Comparison of ENCODE assay signal across 8 cellular contexts in the genomic region with DNA sequence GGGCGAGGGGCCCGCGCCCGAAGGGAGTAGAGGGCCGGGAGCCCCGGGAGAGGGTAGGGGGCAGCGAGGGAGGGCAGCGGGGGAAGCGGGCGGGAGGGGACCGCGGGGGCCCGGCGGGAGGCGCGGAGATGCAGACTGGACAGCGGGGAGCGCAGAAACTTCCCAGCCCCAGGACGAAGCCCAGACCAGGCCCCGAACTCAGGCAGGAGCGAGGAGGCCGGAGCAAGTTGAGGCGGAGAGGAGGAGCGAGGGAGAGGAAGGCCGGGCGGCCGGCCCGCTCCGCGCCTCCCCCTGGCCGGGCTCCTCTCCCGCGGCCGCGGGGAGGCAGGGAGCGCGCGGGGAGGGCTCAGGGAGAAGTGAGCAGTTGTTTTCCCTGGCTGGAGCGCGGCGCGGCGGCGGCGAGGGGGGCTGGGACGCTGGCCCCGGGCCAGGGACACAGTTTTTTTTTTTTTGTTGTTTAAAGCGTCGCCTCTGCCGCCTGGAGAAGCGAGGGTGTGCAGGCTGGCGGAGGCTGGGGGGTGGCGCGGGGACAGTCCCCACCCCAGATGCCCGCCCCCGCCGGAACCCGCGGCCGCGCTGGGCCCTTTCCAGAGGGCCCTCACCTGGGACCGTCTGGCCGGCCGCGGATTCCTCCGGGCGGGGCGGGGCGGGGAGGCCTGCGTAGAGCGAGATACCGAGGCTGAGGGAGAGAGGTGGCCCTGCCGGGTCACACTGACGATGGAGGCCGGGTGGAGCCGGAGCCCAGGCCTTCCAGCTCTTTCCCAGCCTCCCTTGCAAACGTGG. TPM values are rescaled to one million over a fixed set of nuclear protein-coding genes. Genes with fewer than 3 reads are reported as not detected.
A peak's percentile ranks its signal among the peaks of the same experiment; 100 is the strongest.
DNase-seq lines count a peak whose midpoint lies in the region; ATAC-seq, FAIRE-seq and TF ChIP-seq lines count a peak whose summit lies in the region.

A gene (minus strand): TSS at position 358 of the 783 bp plus-strand sequence. CDS start 400 bp downstream, outside the sequence.

- peak; percentile 94 for DNase-seq in H7
- DNase-seq in PC-9, result peak; percentile 71 to 92
- DNase-seq in astrocyte (ENCODE audit: low read depth), result peak; percentile 68
- peak; percentile 84 to 87 for DNase-seq in heart right ventricle
- DNase-seq in osteoblast (ENCODE audit: insufficient read length, low spot score, missing footprints), result peak; percentile 100

- H2AFZ ChIP-seq in PC-9 (peak within 1 kb of the TSS; percentile 75), astrocyte (ENCODE audit: low read depth, low read length) (no peak within 1 kb of the TSS), osteoblast (ENCODE audit: low read length) (peak within 1 kb of the TSS; percentile 75)

- H3K4me1 ChIP-seq in BLaER1 (peaks cover 75% of the 10 kb centered on the region), PC-9 (replicated peaks; ENCODE audit: insufficient read depth) (peaks cover 71% of the 10 kb centered on the region), astrocyte (ENCODE audit: insufficient read depth, low read length) (peaks cover 67% of the 10 kb centered on the region), heart right ventricle (peaks cover 38 to 75% (median 57%) of the 10 kb centered on the region in 9 donors), osteoblast (ENCODE audit: insufficient read depth, low read length) (peaks cover 50% of the 10 kb centered on the region)

- peak within 1 kb of the TSS; percentile 73 for H3K4me3 ChIP-seq in BLaER1
- H3K4me3 ChIP-seq in H7 (ENCODE audit: insufficient read depth, low read depth, low read length), result peak within 1 kb of the TSS; percentile 69
- peak within 1 kb of the TSS; percentile 77 for H3K4me3 ChIP-seq in PC-9
- H3K4me3 ChIP-seq in astrocyte (ENCODE audit: insufficient read depth, low read depth, low read length), result peak within 1 kb of the TSS; percentile 58
- H3K4me3 ChIP-seq in heart right ventricle, result peak within 1 kb of the TSS; percentile 35 to 76 (median 64)
- H3K4me3 ChIP-seq in osteoblast (ENCODE audit: insufficient read depth, low read length), result peak within 1 kb of the TSS; percentile 82

- no peaks in the 10 kb centered on the region for H3K9me3 Mint-ChIP-seq in astrocyte (ENCODE audit: unreplicated experiment)

- peak within 1 kb of the TSS; percentile 90 for H3K27ac Mint-ChIP-seq in astrocyte (ENCODE audit: unreplicated experiment)

- TF ChIP-seq CTCF in PC-9 (conservative IDR thresholded peaks at IDR 0.05) (no peak), astrocyte (IDR thresholded peaks at IDR 0.05; ENCODE audit: insufficient read depth, low read depth, low read length) (no peak), heart right ventricle (IDR thresholded peaks at IDR 0.05) (peak in 3 of 9 donors; percentile 29 to 35 (median 34)), osteoblast (IDR thresholded peaks at IDR 0.05; ENCODE audit: extremely low read depth, low read depth, low read length) (no peak)

- POLR2A ChIA-PET in PC-9 (lab: Charles Lee; ENCODE audit: unreplicated experiment), result interaction anchor here (0.6 to 1.0 kb wide), 2 partner anchors 12 to 137 kb away, joined by 3 read pairs; a partner anchor contains a TSS

- no TSS peak for BruUV-seq in PC-9 (replicated peaks; lab: Mats Ljungman, UMichigan)

- H3K4me2 ChIP-seq in BLaER1, result peak within 1 kb of the TSS; percentile 98
- H3K4me2 ChIP-seq in PC-9, result peak within 1 kb of the TSS; percentile 86
- H3K4me2 ChIP-seq in astrocyte (ENCODE audit: low read length), result peak within 1 kb of the TSS; percentile 94
- peak within 1 kb of the TSS; percentile 84 for H3K4me2 ChIP-seq in osteoblast (ENCODE audit: insufficient read depth, low read length)

- H4K20me1 ChIP-seq in BLaER1 (no peaks in the 10 kb centered on the region), PC-9 (ENCODE audit: insufficient read depth) (no peaks in the 10 kb centered on the region), astrocyte (ENCODE audit: insufficient read depth, low read length) (peaks cover 24% of the 10 kb centered on the region), osteoblast (ENCODE audit: insufficient read depth, low read length) (peaks cover 19% of the 10 kb centered on the region)

- intact Hi-C loops in PC-9 (cut with micrococcal nuclease; ENCODE audit: unreplicated experiment) (loop anchor here (5.0 kb wide), 3 partner anchors 136 to 454 kb away; a partner anchor contains a TSS), heart right ventricle (cut with DNase I) (loop anchor here in 2 of 10 donors (1.0 kb wide), 1 partner anchor 18 kb away; no protein-coding TSS in a partner anchor)

- H3K36me3 Mint-ChIP-seq in astrocyte (ENCODE audit: low read depth, unreplicated experiment), result peaks cover 2% of the 10 kb centered on the region

- no peaks in the 10 kb centered on the region for H3K9me2 ChIP-seq in PC-9 (ENCODE audit: insufficient read depth)

- H3K27me3 Mint-ChIP-seq in astrocyte (ENCODE audit: low read depth, unreplicated experiment), result peaks cover 9% of the 10 kb centered on the region

- no peak for FAIRE-seq in astrocyte (lab: Jason Lieb, UNC)

- H3K9me3 ChIP-seq in BLaER1 (no peaks in the 10 kb centered on the region), PC-9 (ENCODE audit: insufficient read depth, low read depth) (no peaks in the 10 kb centered on the region), astrocyte (ENCODE audit: insufficient read depth, low read depth, low read length) (no peaks in the 10 kb centered on the region), heart right ventricle (no peaks in the 10 kb centered on the region), osteoblast (ENCODE audit: low read depth, low read length) (no peaks in the 10 kb centered on the region)

- H3K9ac ChIP-seq in BLaER1 (peak within 1 kb of the TSS; percentile 89), astrocyte (ENCODE audit: low read length) (peak within 1 kb of the TSS; percentile 84)

- peaks cover 41% of the 10 kb centered on the region for H3K79me2 ChIP-seq in PC-9 (ENCODE audit: low read depth)
- peaks cover 37% of the 10 kb centered on the region for H3K79me2 ChIP-seq in astrocyte (ENCODE audit: insufficient read depth, low read length)
- peaks cover 37% of the 10 kb centered on the region for H3K79me2 ChIP-seq in osteoblast (ENCODE audit: insufficient read depth, low read length)

- peak within 1 kb of the TSS; percentile 83 for H3K4me3 Mint-ChIP-seq in astrocyte (ENCODE audit: unreplicated experiment)

- H3K4me1 Mint-ChIP-seq in astrocyte (ENCODE audit: low read depth, unreplicated experiment), result peaks cover 30% of the 10 kb centered on the region

- peak within 1 kb of the TSS; percentile 96 for H3K27ac ChIP-seq in BLaER1
- H3K27ac ChIP-seq in PC-9, result peak within 1 kb of the TSS; percentile 69
- H3K27ac ChIP-seq in astrocyte (ENCODE audit: low read depth, low read length), result peak within 1 kb of the TSS; percentile 92
- H3K27ac ChIP-seq in heart right ventricle, result peak within 1 kb of the TSS; percentile 84 to 99 (median 94)
- H3K27ac ChIP-seq in osteoblast (ENCODE audit: low read depth, low read length), result peak within 1 kb of the TSS; percentile 86

- peak; percentile 76 to 90 (median 82) for ATAC-seq in heart right ventricle
- ATAC-seq in GM19324 (IDR thresholded peaks at IDR 0.05; ENCODE audit: low FRiP score, unreplicated experiment), result no peak
- ATAC-seq in HG03135 (IDR thresholded peaks at IDR 0.05; ENCODE audit: unreplicated experiment), result no peak

- H3K27me3 ChIP-seq in BLaER1 (no peaks in the 10 kb centered on the region), H7 (ENCODE audit: control insufficient read depth, insufficient read depth, low read length) (peaks cover 17% of the 10 kb centered on the region), PC-9 (ENCODE audit: insufficient read depth, low read depth) (no peaks in the 10 kb centered on the region), astrocyte (ENCODE audit: insufficient read depth, low read length) (no peaks in the 10 kb centered on the region), heart right ventricle (peaks cover 0 to 9% (median 0%) of the 10 kb centered on the region in 7 donors), osteoblast (ENCODE audit: insufficient read depth, low read length) (no peaks in the 10 kb centered on the region)

- H3K36me3 ChIP-seq in BLaER1 (no peaks in the 10 kb centered on the region), H7 (replicated peaks; ENCODE audit: control insufficient read depth, insufficient read depth, low read length) (no peaks in the 10 kb centered on the region), PC-9 (ENCODE audit: low read depth) (no peaks in the 10 kb centered on the region), astrocyte (ENCODE audit: insufficient read depth, low read length) (no peaks in the 10 kb centered on the region), heart right ventricle (peaks cover 0 to 10% (median 0%) of the 10 kb centered on the region in 9 donors), osteoblast (ENCODE audit: insufficient read depth, low read length) (no peaks in the 10 kb centered on the region)

- 1% methylated on average over 54 to 75 of the region's 77 CpGs for WGBS in heart right ventricle, 2 donors

- H3F3A ChIP-seq in PC-9 (ENCODE audit: insufficient read depth, low read depth), result peaks cover 75% of the 10 kb centered on the region

- CTCF ChIA-PET in PC-9 (lab: Charles Lee), result no interaction called here

RNA-seq across cellular contexts. Expression of the gene that starts here (rescaled TPM):
- total RNA-seq in H7 (2014; rRNA removed; shearing (Covaris generic)), result 3.9 and 5.7 TPM in 2 replicates
- total RNA-seq in PC-9 (2021) (455 and 553 TPM in 2 replicates), astrocyte (33.2 and 36.5 TPM in 2 replicates), heart right ventricle (10 to 100 TPM; 54.4 to 92.5 (median 72.8) TPM), osteoblast (40.7 and 41.6 TPM in 2 replicates)
- 10 to 100 TPM; 42.7 to 79.7 TPM for polyA plus RNA-seq in heart right ventricle

Comparison
In these comparisons a context has a peak if more than half of its experiments do, and no peak if none do; other contexts are left out.
1. ATAC-seq: peak in heart right ventricle (8 of 8); none in GM19324 (single experiment) and HG03135 (single experiment).
2. Peak in every context shown above with its lines, with median percentiles within 50 percentile points of each other: H3K27ac ChIP-seq, H3K4me2 ChIP-seq, H3K4me3 ChIP-seq and DNase-seq.